Comparison of ENCODE assay signal across 1 cellular context in genomic region chr18:31998880-31999279, GRCh38.
TF ChIP-seq lines count a peak whose summit lies in the region.

No MANE protein-coding gene starts in this region.

TF ChIP-seq in H1, 55 proteins besides CTCF, POLR2A, EP300 and RAD21 (continued from another document):
- no peak for TF ChIP-seq CHD7 (IDR thresholded peaks at IDR 0.05; ENCODE audit: insufficient replicate concordance, low read length)
